Comparison of ENCODE assay signal across 8 cellular contexts in the genomic region with DNA sequence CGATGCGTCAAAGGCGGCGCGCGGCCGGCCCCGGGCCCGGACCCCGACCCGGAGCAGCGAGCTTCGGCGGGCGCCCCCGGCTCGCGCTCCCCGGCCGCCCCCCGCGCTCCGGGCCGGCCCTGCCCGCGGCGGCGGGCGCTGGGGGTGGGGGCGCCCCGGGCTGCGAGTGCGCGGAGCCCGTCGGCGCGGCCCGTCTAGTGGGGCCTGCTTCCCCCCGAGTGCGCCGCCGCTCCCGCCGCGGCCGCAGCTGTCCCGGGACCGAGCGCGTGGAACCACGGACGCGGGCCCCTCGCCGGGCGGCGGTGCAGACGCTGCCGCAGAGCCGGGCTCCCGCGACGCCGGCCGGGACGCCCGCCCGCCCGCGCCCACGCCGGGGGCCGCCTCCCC.
A peak's percentile ranks its signal among the peaks of the same experiment; 100 is the strongest.
DNase-seq lines count a peak whose midpoint lies in the region; ATAC-seq and TF ChIP-seq lines count a peak whose summit lies in the region.

No MANE protein-coding gene starts in this region.

- TF ChIP-seq CTCF in parathyroid adenoma (IDR thresholded peaks at IDR 0.05), result no peak

- no peak for DNase-seq in effector memory CD8-positive, alpha-beta T cell
- DNase-seq in DMS114 treated with DMSO at 0.1 percent for 48 hours (lab: John Stamatoyannopoulos, UW; ENCODE audit: unreplicated experiment) (no peak), COLO668 (lab: John Stamatoyannopoulos, UW; ENCODE audit: unreplicated experiment) (no peak), islet precursor cell (no peak)

- peaks cover 0 to 8% of the 10 kb centered on the region in 2 donors for H3K27me3 Mint-ChIP-seq in effector memory CD8-positive, alpha-beta T cell

- H3K36me3 Mint-ChIP-seq in effector memory CD8-positive, alpha-beta T cell (ENCODE audit: insufficient read depth), result peaks cover 14% of the 10 kb centered on the region

- peaks cover 6% of the 10 kb centered on the region for H3K4me1 ChIP-seq in parathyroid adenoma

- H3K4me3 ChIP-seq in parathyroid adenoma (ENCODE audit: low read depth, low read length), result no peak overlapping the region

- H3K4me1 Mint-ChIP-seq in effector memory CD8-positive, alpha-beta T cell (ENCODE audit: low read depth in 2 of 2), result peaks cover 37 to 45% of the 10 kb centered on the region in 2 donors

- no peak overlapping the region for H3K9ac ChIP-seq in parathyroid adenoma

- peak overlapping the region; percentile 87 for H2AFZ ChIP-seq in parathyroid adenoma

- H3K9me3 ChIP-seq in parathyroid adenoma (ENCODE audit: control insufficient read depth, low read length), result no peaks in the 10 kb centered on the region

- no peaks in the 10 kb centered on the region for H3K36me3 ChIP-seq in parathyroid adenoma (ENCODE audit: control insufficient read depth, insufficient read depth, low read length)

- H3K27me3 ChIP-seq in parathyroid adenoma (ENCODE audit: control insufficient read depth, insufficient read depth, low read length), result no peaks in the 10 kb centered on the region

- H3K27ac Mint-ChIP-seq in effector memory CD8-positive, alpha-beta T cell, result no peak overlapping the region

- peaks cover 5% of the 10 kb centered on the region for H3K79me2 ChIP-seq in parathyroid adenoma

- ATAC-seq in GM19328 (IDR thresholded peaks at IDR 0.05; ENCODE audit: unreplicated experiment) (peak; percentile 15), HG03457 (IDR thresholded peaks at IDR 0.05; ENCODE audit: unreplicated experiment) (peak; percentile 12), HG02938 (IDR thresholded peaks at IDR 0.05; ENCODE audit: unreplicated experiment) (no peak)
- peak; percentile 35 for ATAC-seq in effector memory CD8-positive, alpha-beta T cell (replicated peaks)

- H3K27ac ChIP-seq in parathyroid adenoma, result no peak overlapping the region

- peak overlapping the region; percentile 67 to 84 for H3K4me3 Mint-ChIP-seq in effector memory CD8-positive, alpha-beta T cell

- peak overlapping the region; percentile 49 for H3K4me2 ChIP-seq in parathyroid adenoma (ENCODE audit: low read length)

- no peaks in the 10 kb centered on the region for H3K9me3 Mint-ChIP-seq in effector memory CD8-positive, alpha-beta T cell
